In genomic region chr11:14633506-14634224, GRCh38 we compare ENCODE assay signal across 1 cellular context.
TF ChIP-seq lines count a peak whose summit lies in the region.

No MANE protein-coding gene starts in this region.

TF ChIP-seq in WTC11, 78 proteins besides CTCF, POLR2A, EP300 and RAD21 (continued from another document):
- peak; percentile 48; the same call in 1 of the 2 replicates for TF ChIP-seq ZNF281 (CRISPR knock-in tag; IDR thresholded peaks at IDR 0.05)
- peak; percentile 58; the same call in 1 of the 2 replicates for TF ChIP-seq FOXP4 (CRISPR knock-in tag; IDR thresholded peaks at IDR 0.05)
